Comparison of ENCODE assay signal across 1 cellular context in the genomic region with DNA sequence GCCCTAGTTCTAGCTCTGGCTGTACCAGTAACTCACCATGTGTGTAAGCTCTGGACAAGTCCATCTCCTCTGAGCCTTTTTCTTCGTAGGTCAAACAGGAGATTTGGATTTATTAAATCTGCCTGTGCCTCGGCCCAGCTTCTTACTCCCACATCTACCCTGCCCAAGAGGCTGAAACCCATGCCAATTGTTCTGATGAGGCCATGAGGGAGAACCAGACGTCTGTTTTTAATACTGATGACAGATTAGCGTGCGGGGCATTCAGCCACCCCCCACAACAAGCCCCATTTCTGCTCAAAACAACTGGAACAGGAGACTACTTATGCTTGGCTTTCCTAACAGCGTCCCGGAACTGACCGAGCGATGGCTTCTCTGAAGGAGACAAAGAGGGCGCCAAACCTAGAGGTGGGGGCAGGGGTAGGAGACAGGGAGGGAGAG.
TF ChIP-seq lines count a peak whose summit lies in the region.

No MANE protein-coding gene starts in this region.

TF ChIP-seq in K562, 482 proteins besides CTCF, POLR2A, EP300 and RAD21 (continued from another document):
- no peak for TF ChIP-seq TRIM28 (IDR thresholded peaks at IDR 0.05)
- TF ChIP-seq DIDO1 (tag; IDR thresholded peaks at IDR 0.05; ENCODE audit: low read depth), result no peak
- TF ChIP-seq, protein P1, sequence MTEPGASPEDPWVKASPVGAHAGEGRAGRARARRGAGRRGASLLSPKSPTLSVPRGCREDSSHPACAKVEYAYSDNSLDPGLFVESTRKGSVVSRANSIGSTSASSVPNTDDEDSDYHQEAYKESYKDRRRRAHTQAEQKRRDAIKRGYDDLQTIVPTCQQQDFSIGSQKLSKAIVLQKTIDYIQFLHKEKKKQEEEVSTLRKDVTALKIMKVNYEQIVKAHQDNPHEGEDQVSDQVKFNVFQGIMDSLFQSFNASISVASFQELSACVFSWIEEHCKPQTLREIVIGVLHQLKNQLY (CRISPR knock-in tag; conservative IDR thresholded peaks at IDR 0.05), result no peak
- TF ChIP-seq, protein P2, sequence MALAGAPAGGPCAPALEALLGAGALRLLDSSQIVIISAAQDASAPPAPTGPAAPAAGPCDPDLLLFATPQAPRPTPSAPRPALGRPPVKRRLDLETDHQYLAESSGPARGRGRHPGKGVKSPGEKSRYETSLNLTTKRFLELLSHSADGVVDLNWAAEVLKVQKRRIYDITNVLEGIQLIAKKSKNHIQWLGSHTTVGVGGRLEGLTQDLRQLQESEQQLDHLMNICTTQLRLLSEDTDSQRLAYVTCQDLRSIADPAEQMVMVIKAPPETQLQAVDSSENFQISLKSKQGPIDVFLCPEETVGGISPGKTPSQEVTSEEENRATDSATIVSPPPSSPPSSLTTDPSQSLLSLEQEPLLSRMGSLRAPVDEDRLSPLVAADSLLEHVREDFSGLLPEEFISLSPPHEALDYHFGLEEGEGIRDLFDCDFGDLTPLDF (CRISPR knock-in tag; IDR thresholded peaks at IDR 0.05), result no peak
- TF ChIP-seq U2AF1 (optimal IDR thresholded peaks at IDR 0.05; ENCODE audit: low read depth, low read length), result no peak
- no peak for TF ChIP-seq ZNF561 (CRISPR knock-in tag; conservative IDR thresholded peaks at IDR 0.05)
- TF ChIP-seq, protein P3, sequence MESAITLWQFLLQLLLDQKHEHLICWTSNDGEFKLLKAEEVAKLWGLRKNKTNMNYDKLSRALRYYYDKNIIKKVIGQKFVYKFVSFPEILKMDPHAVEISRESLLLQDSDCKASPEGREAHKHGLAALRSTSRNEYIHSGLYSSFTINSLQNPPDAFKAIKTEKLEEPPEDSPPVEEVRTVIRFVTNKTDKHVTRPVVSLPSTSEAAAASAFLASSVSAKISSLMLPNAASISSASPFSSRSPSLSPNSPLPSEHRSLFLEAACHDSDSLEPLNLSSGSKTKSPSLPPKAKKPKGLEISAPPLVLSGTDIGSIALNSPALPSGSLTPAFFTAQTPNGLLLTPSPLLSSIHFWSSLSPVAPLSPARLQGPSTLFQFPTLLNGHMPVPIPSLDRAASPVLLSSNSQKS (CRISPR knock-in tag; IDR thresholded peaks at IDR 0.05), result no peak
- no peak for TF ChIP-seq PHF21A (IDR thresholded peaks at IDR 0.05; ENCODE audit: borderline replicate concordance, low read depth)
